19 cellular contexts compared by ENCODE assay signal in genomic region chr4:7237863-7238262, GRCh38. TPM values are rescaled to one million over a fixed set of nuclear protein-coding genes. Genes with fewer than 3 reads are reported as not detected.
"Had no signal": no experiment of that assay in that cellular context is flagged by ENCODE, and none has a peak within 500 bp of the region (broad histone marks: within the 10 kb centered on the region; RNA-seq: fewer than 3 reads in every experiment).

No MANE protein-coding gene starts in this region.

- H3K27me3 ChIP-seq: breast epithelium, neural progenitor cell, testis, upper lobe of left lung had no signal

- FAIRE-seq: frontal cortex had no signal

- H3K4me3 Mint-ChIP-seq: activated naive CD8-positive, alpha-beta T cell treated with anti-CD3 and anti-CD28 coated beads, Interleukin-2, amount 10 ng/mL, durations not matched to agents 7 days and 5 days; activated T-helper 1 cell treated with anti-CD3 and anti-CD28 coated beads, Interleukin-12 subunit alpha, Interleukin-12 subunit beta, Interleukin-2, Interleukin-4 antibody, amounts not matched to agents 30 ng/mL and 10 ng/mL and 1 ng/mL, durations not matched to agents 14 hours and 24 hours and 36 hours; mesothelial cell of epicardium; neural progenitor cell had no signal

- H3K4me3 ChIP-seq: breast epithelium, dorsolateral prefrontal cortex, lung, neural progenitor cell, stomach, testis, upper lobe of left lung had no signal

- H3K4me1 ChIP-seq: breast epithelium had no signal

- H3K4me1 Mint-ChIP-seq: activated naive CD8-positive, alpha-beta T cell treated with anti-CD3 and anti-CD28 coated beads, Interleukin-2, amount 10 ng/mL, durations not matched to agents 7 days and 5 days had no signal

- H3K9me3 ChIP-seq: testis, upper lobe of left lung had no signal

- H3K27ac Mint-ChIP-seq: activated naive CD8-positive, alpha-beta T cell treated with anti-CD3 and anti-CD28 coated beads, Interleukin-2, amount 10 ng/mL, durations not matched to agents 7 days and 5 days; activated T-helper 1 cell treated with anti-CD3 and anti-CD28 coated beads, Interleukin-12 subunit alpha, Interleukin-12 subunit beta, Interleukin-2, Interleukin-4 antibody, amounts not matched to agents 30 ng/mL and 10 ng/mL and 1 ng/mL, durations not matched to agents 14 hours and 24 hours and 36 hours; mesothelial cell of epicardium; neural progenitor cell had no signal

- H3K27ac ChIP-seq: breast epithelium, dorsolateral prefrontal cortex, neural progenitor cell, stomach, testis, upper lobe of left lung had no signal

- H3K36me3 ChIP-seq: breast epithelium, neural progenitor cell, stomach, upper lobe of left lung had no signal

- H3K9me3 Mint-ChIP-seq: activated naive CD8-positive, alpha-beta T cell treated with anti-CD3 and anti-CD28 coated beads, Interleukin-2, amount 10 ng/mL, durations not matched to agents 7 days and 5 days; activated T-helper 1 cell treated with anti-CD3 and anti-CD28 coated beads, Interleukin-12 subunit alpha, Interleukin-12 subunit beta, Interleukin-2, Interleukin-4 antibody, amounts not matched to agents 30 ng/mL and 10 ng/mL and 1 ng/mL, durations not matched to agents 14 hours and 24 hours and 36 hours; mesothelial cell of epicardium had no signal

- DNase-seq: activated CD4-positive, CD25-positive, alpha-beta regulatory T cell treated with anti-CD3 and anti-CD28 coated beads, Interleukin-2, amount 50 U/mL, for 72 hours; activated naive CD8-positive, alpha-beta T cell treated with anti-CD3 and anti-CD28 coated beads, Interleukin-2, amount 10 ng/mL, durations not matched to agents 7 days and 5 days; aorta; dorsolateral prefrontal cortex; head of caudate nucleus; stimulated activated CD4-positive, alpha-beta T cell treated with anti-CD3 and anti-CD28 coated beads, Interleukin-1b, Interleukin-23, amount 100 ng/mL, for 48 hours; stomach; T-helper 9 cell; testis; upper lobe of left lung had no signal

- H3K36me3 Mint-ChIP-seq: activated naive CD8-positive, alpha-beta T cell treated with anti-CD3 and anti-CD28 coated beads, Interleukin-2, amount 10 ng/mL, durations not matched to agents 7 days and 5 days; mesothelial cell of epicardium; neural progenitor cell had no signal

- ATAC-seq: esophagus mucosa had no signal

RNA-seq across cellular contexts. Expression of gene SORCS2, which starts 45.5 kb away (rescaled TPM):
- total RNA-seq: activated CD8-positive, alpha-beta memory T cell treated with anti-CD3 and anti-CD28 coated beads for 36 hours; activated naive CD8-positive, alpha-beta T cell treated with anti-CD3 and anti-CD28 coated beads, Interleukin-2, amount 10 ng/mL, durations not matched to agents 7 days and 5 days; activated T-helper 1 cell treated with anti-CD3 and anti-CD28 coated beads, Interleukin-12 subunit alpha, Interleukin-12 subunit beta, Interleukin-2, Interleukin-4 antibody, amounts not matched to agents 30 ng/mL and 10 ng/mL and 1 ng/mL, durations not matched to agents 14 hours and 24 hours and 36 hours; pulmonary artery endothelial cell had no signal
